ENCODE assay signal across 1 cellular context in the genomic region with DNA sequence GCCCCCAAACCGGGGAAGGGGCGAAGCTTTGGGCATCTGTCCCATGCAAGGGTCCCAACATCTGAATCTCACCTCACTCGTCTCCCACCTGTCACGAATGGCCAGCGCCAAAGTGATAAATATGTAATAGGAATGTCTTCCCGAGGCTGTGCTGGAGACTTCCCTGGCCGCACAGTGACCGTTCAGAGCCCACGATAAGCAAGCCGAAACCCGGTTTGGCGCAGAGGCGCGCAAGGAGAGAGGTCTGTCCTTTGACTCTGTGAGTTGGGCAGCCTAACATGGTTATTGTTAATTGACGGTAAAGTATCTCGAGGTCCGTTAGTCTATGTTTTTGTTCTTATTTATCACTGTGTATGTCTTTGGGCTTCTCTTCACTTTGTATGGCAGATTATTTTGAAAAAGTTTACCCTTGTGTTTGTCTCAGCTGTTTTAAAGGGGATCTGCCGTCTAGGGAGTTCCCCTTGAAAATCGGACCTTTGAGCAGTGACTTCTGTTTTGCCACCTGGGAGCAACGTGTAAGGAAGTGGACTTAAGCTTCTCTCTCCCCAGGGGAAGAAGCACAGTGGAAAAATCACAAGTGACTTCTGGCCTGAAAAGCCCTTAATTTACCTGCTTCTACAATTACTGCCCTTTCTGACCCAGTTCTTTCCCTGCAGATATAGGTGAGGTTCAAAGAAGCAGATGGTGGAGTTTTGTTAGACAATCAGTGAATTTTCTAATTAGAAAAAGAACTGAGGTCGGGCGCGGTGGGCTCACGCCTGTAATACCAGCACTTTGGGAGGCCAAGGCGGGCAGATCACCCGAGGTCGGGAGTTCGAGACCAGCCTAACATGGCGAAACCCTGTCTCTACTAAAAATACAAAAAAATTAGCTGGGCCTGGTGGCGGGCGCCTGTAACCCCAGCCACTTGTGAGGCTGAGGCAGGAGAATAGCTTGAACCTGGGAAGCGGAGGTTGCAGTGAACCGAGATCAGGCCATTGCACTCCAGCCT.
TF ChIP-seq lines count a peak whose summit lies in the region.

No MANE protein-coding gene starts in this region.

TF ChIP-seq in HepG2, 621 proteins besides CTCF, POLR2A, EP300 and RAD21 (continued from another document and continues in another):
- TF ChIP-seq, protein P1, sequence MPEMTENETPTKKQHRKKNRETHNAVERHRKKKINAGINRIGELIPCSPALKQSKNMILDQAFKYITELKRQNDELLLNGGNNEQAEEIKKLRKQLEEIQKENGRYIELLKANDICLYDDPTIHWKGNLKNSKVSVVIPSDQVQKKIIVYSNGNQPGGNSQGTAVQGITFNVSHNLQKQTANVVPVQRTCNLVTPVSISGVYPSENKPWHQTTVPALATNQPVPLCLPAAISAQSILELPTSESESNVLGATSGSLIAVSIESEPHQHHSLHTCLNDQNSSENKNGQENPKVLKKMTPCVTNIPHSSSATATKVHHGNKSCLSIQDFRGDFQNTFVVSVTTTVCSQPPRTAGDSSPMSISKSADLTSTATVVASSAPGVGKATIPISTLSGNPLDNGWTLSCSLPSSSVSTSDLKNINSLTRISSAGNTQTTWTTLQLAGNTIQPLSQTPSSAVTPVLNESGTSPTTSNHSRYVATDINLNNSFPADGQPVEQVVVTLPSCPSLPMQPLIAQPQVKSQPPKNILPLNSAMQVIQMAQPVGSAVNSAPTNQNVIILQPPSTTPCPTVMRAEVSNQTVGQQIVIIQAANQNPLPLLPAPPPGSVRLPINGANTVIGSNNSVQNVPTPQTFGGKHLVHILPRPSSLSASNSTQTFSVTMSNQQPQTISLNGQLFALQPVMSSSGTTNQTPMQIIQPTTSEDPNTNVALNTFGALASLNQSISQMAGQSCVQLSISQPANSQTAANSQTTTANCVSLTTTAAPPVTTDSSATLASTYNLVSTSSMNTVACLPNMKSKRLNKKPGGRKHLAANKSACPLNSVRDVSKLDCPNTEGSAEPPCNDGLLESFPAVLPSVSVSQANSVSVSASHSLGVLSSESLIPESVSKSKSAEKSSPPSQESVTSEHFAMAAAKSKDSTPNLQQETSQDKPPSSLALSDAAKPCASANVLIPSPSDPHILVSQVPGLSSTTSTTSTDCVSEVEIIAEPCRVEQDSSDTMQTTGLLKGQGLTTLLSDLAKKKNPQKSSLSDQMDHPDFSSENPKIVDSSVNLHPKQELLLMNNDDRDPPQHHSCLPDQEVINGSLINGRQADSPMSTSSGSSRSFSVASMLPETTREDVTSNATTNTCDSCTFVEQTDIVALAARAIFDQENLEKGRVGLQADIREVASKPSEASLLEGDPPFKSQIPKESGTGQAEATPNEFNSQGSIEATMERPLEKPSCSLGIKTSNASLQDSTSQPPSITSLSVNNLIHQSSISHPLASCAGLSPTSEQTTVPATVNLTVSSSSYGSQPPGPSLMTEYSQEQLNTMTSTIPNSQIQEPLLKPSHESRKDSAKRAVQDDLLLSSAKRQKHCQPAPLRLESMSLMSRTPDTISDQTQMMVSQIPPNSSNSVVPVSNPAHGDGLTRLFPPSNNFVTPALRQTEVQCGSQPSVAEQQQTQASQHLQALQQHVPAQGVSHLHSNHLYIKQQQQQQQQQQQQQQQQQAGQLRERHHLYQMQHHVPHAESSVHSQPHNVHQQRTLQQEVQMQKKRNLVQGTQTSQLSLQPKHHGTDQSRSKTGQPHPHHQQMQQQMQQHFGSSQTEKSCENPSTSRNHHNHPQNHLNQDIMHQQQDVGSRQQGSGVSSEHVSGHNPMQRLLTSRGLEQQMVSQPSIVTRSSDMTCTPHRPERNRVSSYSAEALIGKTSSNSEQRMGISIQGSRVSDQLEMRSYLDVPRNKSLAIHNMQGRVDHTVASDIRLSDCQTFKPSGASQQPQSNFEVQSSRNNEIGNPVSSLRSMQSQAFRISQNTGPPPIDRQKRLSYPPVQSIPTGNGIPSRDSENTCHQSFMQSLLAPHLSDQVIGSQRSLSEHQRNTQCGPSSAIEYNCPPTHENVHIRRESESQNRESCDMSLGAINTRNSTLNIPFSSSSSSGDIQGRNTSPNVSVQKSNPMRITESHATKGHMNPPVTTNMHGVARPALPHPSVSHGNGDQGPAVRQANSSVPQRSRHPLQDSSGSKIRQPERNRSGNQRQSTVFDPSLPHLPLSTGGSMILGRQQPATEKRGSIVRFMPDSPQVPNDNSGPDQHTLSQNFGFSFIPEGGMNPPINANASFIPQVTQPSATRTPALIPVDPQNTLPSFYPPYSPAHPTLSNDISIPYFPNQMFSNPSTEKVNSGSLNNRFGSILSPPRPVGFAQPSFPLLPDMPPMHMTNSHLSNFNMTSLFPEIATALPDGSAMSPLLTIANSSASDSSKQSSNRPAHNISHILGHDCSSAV (CRISPR knock-in tag; IDR thresholded peaks at IDR 0.05; ENCODE audit: borderline replicate concordance) = no peak
- TF ChIP-seq, protein P2, sequence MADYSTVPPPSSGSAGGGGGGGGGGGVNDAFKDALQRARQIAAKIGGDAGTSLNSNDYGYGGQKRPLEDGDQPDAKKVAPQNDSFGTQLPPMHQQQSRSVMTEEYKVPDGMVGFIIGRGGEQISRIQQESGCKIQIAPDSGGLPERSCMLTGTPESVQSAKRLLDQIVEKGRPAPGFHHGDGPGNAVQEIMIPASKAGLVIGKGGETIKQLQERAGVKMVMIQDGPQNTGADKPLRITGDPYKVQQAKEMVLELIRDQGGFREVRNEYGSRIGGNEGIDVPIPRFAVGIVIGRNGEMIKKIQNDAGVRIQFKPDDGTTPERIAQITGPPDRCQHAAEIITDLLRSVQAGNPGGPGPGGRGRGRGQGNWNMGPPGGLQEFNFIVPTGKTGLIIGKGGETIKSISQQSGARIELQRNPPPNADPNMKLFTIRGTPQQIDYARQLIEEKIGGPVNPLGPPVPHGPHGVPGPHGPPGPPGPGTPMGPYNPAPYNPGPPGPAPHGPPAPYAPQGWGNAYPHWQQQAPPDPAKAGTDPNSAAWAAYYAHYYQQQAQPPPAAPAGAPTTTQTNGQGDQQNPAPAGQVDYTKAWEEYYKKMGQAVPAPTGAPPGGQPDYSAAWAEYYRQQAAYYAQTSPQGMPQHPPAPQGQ (CRISPR knock-in tag; IDR thresholded peaks at IDR 0.05; ENCODE audit: borderline replicate concordance) = 0 out of 2 replicates have a peak, but pooled peaks have one; percentile 21
- TF ChIP-seq, protein P3, sequence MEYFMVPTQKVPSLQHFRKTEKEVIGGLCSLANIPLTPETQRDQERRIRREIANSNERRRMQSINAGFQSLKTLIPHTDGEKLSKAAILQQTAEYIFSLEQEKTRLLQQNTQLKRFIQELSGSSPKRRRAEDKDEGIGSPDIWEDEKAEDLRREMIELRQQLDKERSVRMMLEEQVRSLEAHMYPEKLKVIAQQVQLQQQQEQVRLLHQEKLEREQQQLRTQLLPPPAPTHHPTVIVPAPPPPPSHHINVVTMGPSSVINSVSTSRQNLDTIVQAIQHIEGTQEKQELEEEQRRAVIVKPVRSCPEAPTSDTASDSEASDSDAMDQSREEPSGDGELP (IDR thresholded peaks at IDR 0.05; ENCODE audit: borderline replicate concordance, low read depth) = peak; percentile 70
- TF ChIP-seq, protein P4, sequence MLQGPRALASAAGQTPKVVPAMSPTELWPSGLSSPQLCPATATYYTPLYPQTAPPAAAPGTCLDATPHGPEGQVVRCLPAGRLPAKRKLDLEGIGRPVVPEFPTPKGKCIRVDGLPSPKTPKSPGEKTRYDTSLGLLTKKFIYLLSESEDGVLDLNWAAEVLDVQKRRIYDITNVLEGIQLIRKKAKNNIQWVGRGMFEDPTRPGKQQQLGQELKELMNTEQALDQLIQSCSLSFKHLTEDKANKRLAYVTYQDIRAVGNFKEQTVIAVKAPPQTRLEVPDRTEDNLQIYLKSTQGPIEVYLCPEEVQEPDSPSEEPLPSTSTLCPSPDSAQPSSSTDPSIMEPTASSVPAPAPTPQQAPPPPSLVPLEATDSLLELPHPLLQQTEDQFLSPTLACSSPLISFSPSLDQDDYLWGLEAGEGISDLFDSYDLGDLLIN (CRISPR knock-in tag; IDR thresholded peaks at IDR 0.05; ENCODE audit: borderline replicate concordance) = no peak
- TF ChIP-seq ZSCAN29 (CRISPR knock-in tag; conservative IDR thresholded peaks at IDR 0.05) = no peak
- TF ChIP-seq NR2F1 (CRISPR knock-in tag; IDR thresholded peaks at IDR 0.05) = 0 out of 4 replicates have a peak, but pooled peaks of 1 of the 2 experiments have one; percentile 1
- TF ChIP-seq, protein P5, sequence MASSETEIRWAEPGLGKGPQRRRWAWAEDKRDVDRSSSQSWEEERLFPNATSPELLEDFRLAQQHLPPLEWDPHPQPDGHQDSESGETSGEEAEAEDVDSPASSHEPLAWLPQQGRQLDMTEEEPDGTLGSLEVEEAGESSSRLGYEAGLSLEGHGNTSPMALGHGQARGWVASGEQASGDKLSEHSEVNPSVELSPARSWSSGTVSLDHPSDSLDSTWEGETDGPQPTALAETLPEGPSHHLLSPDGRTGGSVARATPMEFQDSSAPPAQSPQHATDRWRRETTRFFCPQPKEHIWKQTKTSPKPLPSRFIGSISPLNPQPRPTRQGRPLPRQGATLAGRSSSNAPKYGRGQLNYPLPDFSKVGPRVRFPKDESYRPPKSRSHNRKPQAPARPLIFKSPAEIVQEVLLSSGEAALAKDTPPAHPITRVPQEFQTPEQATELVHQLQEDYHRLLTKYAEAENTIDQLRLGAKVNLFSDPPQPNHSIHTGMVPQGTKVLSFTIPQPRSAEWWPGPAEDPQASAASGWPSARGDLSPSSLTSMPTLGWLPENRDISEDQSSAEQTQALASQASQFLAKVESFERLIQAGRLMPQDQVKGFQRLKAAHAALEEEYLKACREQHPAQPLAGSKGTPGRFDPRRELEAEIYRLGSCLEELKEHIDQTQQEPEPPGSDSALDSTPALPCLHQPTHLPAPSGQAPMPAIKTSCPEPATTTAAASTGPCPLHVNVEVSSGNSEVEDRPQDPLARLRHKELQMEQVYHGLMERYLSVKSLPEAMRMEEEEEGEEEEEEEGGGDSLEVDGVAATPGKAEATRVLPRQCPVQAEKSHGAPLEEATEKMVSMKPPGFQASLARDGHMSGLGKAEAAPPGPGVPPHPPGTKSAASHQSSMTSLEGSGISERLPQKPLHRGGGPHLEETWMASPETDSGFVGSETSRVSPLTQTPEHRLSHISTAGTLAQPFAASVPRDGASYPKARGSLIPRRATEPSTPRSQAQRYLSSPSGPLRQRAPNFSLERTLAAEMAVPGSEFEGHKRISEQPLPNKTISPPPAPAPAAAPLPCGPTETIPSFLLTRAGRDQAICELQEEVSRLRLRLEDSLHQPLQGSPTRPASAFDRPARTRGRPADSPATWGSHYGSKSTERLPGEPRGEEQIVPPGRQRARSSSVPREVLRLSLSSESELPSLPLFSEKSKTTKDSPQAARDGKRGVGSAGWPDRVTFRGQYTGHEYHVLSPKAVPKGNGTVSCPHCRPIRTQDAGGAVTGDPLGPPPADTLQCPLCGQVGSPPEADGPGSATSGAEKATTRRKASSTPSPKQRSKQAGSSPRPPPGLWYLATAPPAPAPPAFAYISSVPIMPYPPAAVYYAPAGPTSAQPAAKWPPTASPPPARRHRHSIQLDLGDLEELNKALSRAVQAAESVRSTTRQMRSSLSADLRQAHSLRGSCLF (CRISPR knock-in tag; IDR thresholded peaks at IDR 0.05; ENCODE audit: borderline replicate concordance) = 0 out of 2 replicates have a peak, but pooled peaks have one; percentile 14
- TF ChIP-seq SALL1 (CRISPR knock-in tag; IDR thresholded peaks at IDR 0.05) = 0 out of 2 replicates have a peak, but pooled peaks have one; percentile 12
- TF ChIP-seq, protein P6, sequence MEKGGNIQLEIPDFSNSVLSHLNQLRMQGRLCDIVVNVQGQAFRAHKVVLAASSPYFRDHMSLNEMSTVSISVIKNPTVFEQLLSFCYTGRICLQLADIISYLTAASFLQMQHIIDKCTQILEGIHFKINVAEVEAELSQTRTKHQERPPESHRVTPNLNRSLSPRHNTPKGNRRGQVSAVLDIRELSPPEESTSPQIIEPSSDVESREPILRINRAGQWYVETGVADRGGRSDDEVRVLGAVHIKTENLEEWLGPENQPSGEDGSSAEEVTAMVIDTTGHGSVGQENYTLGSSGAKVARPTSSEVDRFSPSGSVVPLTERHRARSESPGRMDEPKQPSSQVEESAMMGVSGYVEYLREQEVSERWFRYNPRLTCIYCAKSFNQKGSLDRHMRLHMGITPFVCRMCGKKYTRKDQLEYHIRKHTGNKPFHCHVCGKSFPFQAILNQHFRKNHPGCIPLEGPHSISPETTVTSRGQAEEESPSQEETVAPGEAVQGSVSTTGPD (CRISPR knock-in tag; IDR thresholded peaks at IDR 0.05) = 0 out of 2 replicates have a peak, but pooled peaks have one; percentile 68
- no peak; the same call in 1 of the 2 replicates for TF ChIP-seq ZNF224 (CRISPR knock-in tag; IDR thresholded peaks at IDR 0.05)
- TF ChIP-seq ZFP36L2 (CRISPR knock-in tag; IDR thresholded peaks at IDR 0.05) = no peak
- TF ChIP-seq ZNF10 (CRISPR knock-in tag; IDR thresholded peaks at IDR 0.05; ENCODE audit: borderline replicate concordance, low read depth) = no peak
- no peak for TF ChIP-seq SP5 (CRISPR knock-in tag; IDR thresholded peaks at IDR 0.05; ENCODE audit: borderline replicate concordance, low read depth)
- TF ChIP-seq TMF1 (CRISPR knock-in tag; IDR thresholded peaks at IDR 0.05; ENCODE audit: low read depth) = no peak; the same call in 1 of the 2 replicates
- TF ChIP-seq, protein P7, sequence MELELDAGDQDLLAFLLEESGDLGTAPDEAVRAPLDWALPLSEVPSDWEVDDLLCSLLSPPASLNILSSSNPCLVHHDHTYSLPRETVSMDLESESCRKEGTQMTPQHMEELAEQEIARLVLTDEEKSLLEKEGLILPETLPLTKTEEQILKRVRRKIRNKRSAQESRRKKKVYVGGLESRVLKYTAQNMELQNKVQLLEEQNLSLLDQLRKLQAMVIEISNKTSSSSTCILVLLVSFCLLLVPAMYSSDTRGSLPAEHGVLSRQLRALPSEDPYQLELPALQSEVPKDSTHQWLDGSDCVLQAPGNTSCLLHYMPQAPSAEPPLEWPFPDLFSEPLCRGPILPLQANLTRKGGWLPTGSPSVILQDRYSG (CRISPR knock-in tag; IDR thresholded peaks at IDR 0.05) = no peak; the same call in 1 of the 2 replicates
- TF ChIP-seq PTBP1 (IDR thresholded peaks at IDR 0.05; ENCODE audit: low read depth, low read length, poor library complexity, severe bottlenecking) = no peak
- TF ChIP-seq, protein P8, sequence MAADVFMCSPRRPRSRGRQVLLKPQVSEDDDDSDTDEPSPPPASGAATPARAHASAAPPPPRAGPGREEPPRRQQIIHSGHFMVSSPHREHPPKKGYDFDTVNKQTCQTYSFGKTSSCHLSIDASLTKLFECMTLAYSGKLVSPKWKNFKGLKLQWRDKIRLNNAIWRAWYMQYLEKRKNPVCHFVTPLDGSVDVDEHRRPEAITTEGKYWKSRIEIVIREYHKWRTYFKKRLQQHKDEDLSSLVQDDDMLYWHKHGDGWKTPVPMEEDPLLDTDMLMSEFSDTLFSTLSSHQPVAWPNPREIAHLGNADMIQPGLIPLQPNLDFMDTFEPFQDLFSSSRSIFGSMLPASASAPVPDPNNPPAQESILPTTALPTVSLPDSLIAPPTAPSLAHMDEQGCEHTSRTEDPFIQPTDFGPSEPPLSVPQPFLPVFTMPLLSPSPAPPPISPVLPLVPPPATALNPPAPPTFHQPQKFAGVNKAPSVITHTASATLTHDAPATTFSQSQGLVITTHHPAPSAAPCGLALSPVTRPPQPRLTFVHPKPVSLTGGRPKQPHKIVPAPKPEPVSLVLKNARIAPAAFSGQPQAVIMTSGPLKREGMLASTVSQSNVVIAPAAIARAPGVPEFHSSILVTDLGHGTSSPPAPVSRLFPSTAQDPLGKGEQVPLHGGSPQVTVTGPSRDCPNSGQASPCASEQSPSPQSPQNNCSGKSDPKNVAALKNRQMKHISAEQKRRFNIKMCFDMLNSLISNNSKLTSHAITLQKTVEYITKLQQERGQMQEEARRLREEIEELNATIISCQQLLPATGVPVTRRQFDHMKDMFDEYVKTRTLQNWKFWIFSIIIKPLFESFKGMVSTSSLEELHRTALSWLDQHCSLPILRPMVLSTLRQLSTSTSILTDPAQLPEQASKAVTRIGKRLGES (CRISPR knock-in tag; IDR thresholded peaks at IDR 0.05; ENCODE audit: borderline replicate concordance) = peak; percentile 73; the same call in 1 of the 2 replicates
- TF ChIP-seq SOX6 (IDR thresholded peaks at IDR 0.05) = no peak
- TF ChIP-seq SOX6 (CRISPR knock-in tag; IDR thresholded peaks at IDR 0.05) = no peak
